In genomic region chr5:14108170-14108996, GRCh38 we compare ENCODE assay signal across 8 cellular contexts. TPM values are rescaled to one million over a fixed set of nuclear protein-coding genes. Genes with fewer than 3 reads are reported as not detected.
DNase-seq lines count a peak whose midpoint lies in the region; ATAC-seq, FAIRE-seq and TF ChIP-seq lines count a peak whose summit lies in the region.

No MANE protein-coding gene starts in this region.

- peaks cover 18 to 40% of the 10 kb centered on the region in 2 experiments for H3K4me1 ChIP-seq in HCT116 (ENCODE audit: control insufficient read depth in 1 of 2, insufficient read depth in 2 of 2, low read length in 2 of 2)
- H3K4me1 ChIP-seq in H1 (replicated peaks in 1 of 4; ENCODE audit: control insufficient read depth in 3 of 4, insufficient read depth in 4 of 4, low read length in 3 of 4): peaks cover 0 to 3% (median 1%) of the 10 kb centered on the region in 4 experiments; a peak in 3 of 7 replicates
- peaks cover 0 to 8% of the 10 kb centered on the region in 2 donors for H3K4me1 ChIP-seq in lung (ENCODE audit: control insufficient read depth in 2 of 2, insufficient read depth in 2 of 2, low read length in 2 of 2)
- peaks cover 0 to 7% of the 10 kb centered on the region in 2 donors for H3K4me1 ChIP-seq in thoracic aorta (ENCODE audit: control insufficient read depth in 1 of 2, low read depth in 2 of 2)

- H2BK5ac ChIP-seq in H1 (ENCODE audit: low read depth, low read length): no peak overlapping the region

- TF ChIP-seq CTCF in HCT116 (IDR thresholded peaks at IDR 0.05 in 2 of 3, conservative IDR thresholded peaks at IDR 0.05 in 1 of 3; ENCODE audit: borderline replicate concordance in 1 of 3, insufficient read depth in 1 of 3, low read depth in 2 of 3, low read length in 2 of 3) (peak; percentile 57 to 80 (median 73); a peak in 5 of 6 replicates), LNCAP (IDR thresholded peaks at IDR 0.05) (peak; percentile 49), H1 (IDR thresholded peaks at IDR 0.05; ENCODE audit: control extremely low read depth in 1 of 3, insufficient read depth in 1 of 3, low read depth in 1 of 3, low read length in 3 of 3) (peak; percentile 70 to 75 (median 72)), lung (IDR thresholded peaks at IDR 0.05; ENCODE audit: control extremely low read depth, extremely low read depth) (peak; percentile 69), thoracic aorta (IDR thresholded peaks at IDR 0.05) (peak; percentile 87)

- peak overlapping the region; percentile 49; the same call in 1 of the 2 replicates for H3K18ac ChIP-seq in H1 (ENCODE audit: extremely low read depth, low read length)

- H4K91ac ChIP-seq in H1 (replicated peaks; ENCODE audit: insufficient read length, low read length): no peak overlapping the region

- ATAC-seq in HCT116 (peak; percentile 85), lung (ENCODE audit: insufficient read depth, low FRiP score) (peak; percentile 86), thoracic aorta (ENCODE audit: insufficient number of reproducible peaks, low FRiP score, low read depth) (peak; percentile 88)

- H3K27me3 ChIP-seq in HCT116 (ENCODE audit: insufficient read depth, low read length) (no peaks in the 10 kb centered on the region), H1 (replicated peaks in 1 of 4; ENCODE audit: control insufficient read depth in 3 of 4, extremely low read depth in 1 of 4, insufficient read depth in 3 of 4, low read length in 3 of 4) (no peaks in the 10 kb centered on the region; a peak in 2 of 7 replicates), lung (ENCODE audit: control insufficient read depth, insufficient read depth) (no peaks in the 10 kb centered on the region), thoracic aorta (replicated peaks; ENCODE audit: insufficient read depth) (no peaks in the 10 kb centered on the region)

- TF ChIP-seq EP300 in H1 (IDR thresholded peaks at IDR 0.05; ENCODE audit: borderline replicate concordance in 1 of 2, low read depth in 2 of 2, low read length in 2 of 2): no peak

- H3K79me1 ChIP-seq in H1 (ENCODE audit: low read depth, low read length): no peaks in the 10 kb centered on the region

- H3K4me2 ChIP-seq in HCT116 (ENCODE audit: low read length): peak overlapping the region; percentile 47
- H3K4me2 ChIP-seq in H1 (ENCODE audit: insufficient read depth in 1 of 2, low read depth in 2 of 2, low read length in 2 of 2): peak overlapping the region; percentile 43 to 55

- H2BK12ac ChIP-seq in H1 (ENCODE audit: low read depth, low read length): peak overlapping the region; percentile 82; the same call in 1 of the 2 replicates

- no peak overlapping the region for H3K56ac ChIP-seq in H1 (replicated peaks; ENCODE audit: insufficient read length, low read depth, low read length)

- CTCF ChIA-PET in HCT116 (lab: Charles Lee): interaction anchor here (0.9 to 1.4 kb wide), 2 partner anchors 82 to 255 kb away, joined by 3 read pairs; no protein-coding TSS in a partner anchor
- CTCF ChIA-PET in H1 (lab: Charles Lee; ENCODE audit: partially characterized antibody): interaction anchor here (0.6 to 6.8 kb wide), 36 partner anchors 9 to 256 kb away, joined by 3 to 57 read pairs (median 4); partner anchors contain the start of gene TRIO

- H3K36me3 ChIP-seq in HCT116 (ENCODE audit: control insufficient read depth in 1 of 2, insufficient read depth in 2 of 2, low read length in 2 of 2) (no peaks in the 10 kb centered on the region), SK-N-MC (ENCODE audit: insufficient read depth, low read length) (no peaks in the 10 kb centered on the region), H1 (ENCODE audit: control insufficient read depth in 2 of 4, insufficient read depth in 4 of 4, low read length in 3 of 4) (no peaks in the 10 kb centered on the region), lung (ENCODE audit: control insufficient read depth in 2 of 2, insufficient read depth in 2 of 2, low read length in 2 of 2) (no peaks in the 10 kb centered on the region), thoracic aorta (no peaks in the 10 kb centered on the region)

- peak overlapping the region; percentile 75 for H2BK120ac ChIP-seq in H1 (replicated peaks; ENCODE audit: low read depth, low read length)

- H3K4me3 ChIP-seq in GM08714 (ENCODE audit: low read length) (peak overlapping the region; percentile 9; the same call in 1 of the 2 replicates), HCT116 (replicated peaks in 1 of 2; ENCODE audit: low read depth in 1 of 2, low read length in 2 of 2) (peak overlapping the region in 1 of 2 experiments; percentile 27; a peak in 2 of 4 replicates), SK-N-MC (peak overlapping the region; percentile 40), H1 (ENCODE audit: extremely low read depth in 1 of 4, insufficient read depth in 2 of 4, low read depth in 3 of 4, low read length in 4 of 4) (peak overlapping the region; percentile 18 to 53 (median 37); a peak in 7 of 8 replicates), lung (no peak overlapping the region), thoracic aorta (peak overlapping the region; percentile 63)

- intact Hi-C loops in HCT116 (cut with micrococcal nuclease): loop anchor here (1.0 to 10.0 kb wide), 4 partner anchors 121 to 536 kb away; no protein-coding TSS in a partner anchor

- RAD21 ChIA-PET in HCT116 (lab: Charles Lee; ENCODE audit: low non-redundant PET in 1 of 2, low total read pairs in 2 of 2, uncharacterized antibody in 2 of 2, unreplicated experiment in 2 of 2): interaction anchor here in 1 of 2 experiments (1.0 kb wide), 1 partner anchor 32 kb away, joined by 4 read pairs; no protein-coding TSS in a partner anchor

- TF ChIP-seq RAD21 in HCT116 (IDR thresholded peaks at IDR 0.05; ENCODE audit: low read depth) (peak; percentile 82), H1 (IDR thresholded peaks at IDR 0.05 in 1 of 2, conservative IDR thresholded peaks at IDR 0.05 in 1 of 2; ENCODE audit: low read depth in 2 of 2, low read length in 2 of 2) (peak; percentile 79 to 83)

- no peak overlapping the region for H2BK15ac ChIP-seq in H1 (ENCODE audit: low read length)

- peak; percentile 65 for FAIRE-seq in A204.1 (lab: Jason Lieb, UNC)
- peak; percentile 77 for FAIRE-seq in H1 (lab: Jason Lieb, UNC)

- no peak for TF ChIP-seq POLR2A in HCT116 (IDR thresholded peaks at IDR 0.05; ENCODE audit: borderline replicate concordance, extremely low read depth, insufficient read depth, insufficient read length)
- no peak; a peak in 1 of 3 replicates for TF ChIP-seq POLR2A in H1 (IDR thresholded peaks at IDR 0.05; ENCODE audit: control extremely low read depth in 1 of 2, low read depth in 2 of 2, low read length in 2 of 2)

- H4K5ac ChIP-seq in H1 (ENCODE audit: insufficient read length, low read depth, low read length): no peak overlapping the region

- H3K4ac ChIP-seq in H1 (replicated peaks; ENCODE audit: insufficient read length, low read depth, low read length): no peak overlapping the region

- H3K23ac ChIP-seq in H1 (ENCODE audit: insufficient read length): no peak overlapping the region

- no peak overlapping the region for H2AK5ac ChIP-seq in H1 (ENCODE audit: low read depth, low read length)

- no peak overlapping the region; the same call in 1 of the 2 replicates for H4K8ac ChIP-seq in H1 (ENCODE audit: extremely low read depth, insufficient read depth, low read length)

- DNase-seq in HCT116 (ENCODE audit: low read depth, low spot score) (peak; percentile 71), SK-N-MC (ENCODE audit: low read depth, low spot score) (peak; percentile 40), H1 (ENCODE audit: low read depth in 1 of 2, low spot score in 2 of 2) (peak; percentile 62 to 65), lung (ENCODE audit: low spot score) (peak; percentile 53), thoracic aorta (ENCODE audit: low spot score) (peak; percentile 19)

- peak overlapping the region; percentile 100 for H2AFZ ChIP-seq in HCT116 (ENCODE audit: low read depth, low read length, poor library complexity, severe bottlenecking)
- peak overlapping the region; percentile 83 for H2AFZ ChIP-seq in H1 (ENCODE audit: low read length)

- no peak overlapping the region for H3K27ac ChIP-seq in HCT116 (ENCODE audit: low read depth, low read length)
- H3K27ac ChIP-seq in SK-N-MC: no peak overlapping the region
- H3K27ac ChIP-seq in H1 (ENCODE audit: low read depth, low read length): no peak overlapping the region
- no peak overlapping the region for H3K27ac ChIP-seq in lung (ENCODE audit: low read depth in 1 of 2, low read length in 1 of 2)
- H3K27ac ChIP-seq in thoracic aorta: peak overlapping the region in 1 of 2 donors; percentile 8

- H3K9me3 ChIP-seq in HCT116 (ENCODE audit: control insufficient read depth in 1 of 2, insufficient read depth in 1 of 2, low read depth in 1 of 2, low read length in 2 of 2): no peaks in the 10 kb centered on the region
- no peaks in the 10 kb centered on the region for H3K9me3 ChIP-seq in SK-N-MC (ENCODE audit: low read depth, low read length)
- no peaks in the 10 kb centered on the region for H3K9me3 ChIP-seq in H1 (ENCODE audit: insufficient read depth in 2 of 2, low read depth in 1 of 2, low read length in 1 of 2)
- H3K9me3 ChIP-seq in lung (ENCODE audit: control insufficient read depth in 2 of 2, insufficient read depth in 1 of 2, low read length in 1 of 2): no peaks in the 10 kb centered on the region
- no peaks in the 10 kb centered on the region for H3K9me3 ChIP-seq in thoracic aorta

- WGBS in H1 (ENCODE audit: extremely low coverage in 1 of 2, insufficient coverage in 1 of 2, insufficient read length in 1 of 2, insufficient replicate concordance in 2 of 2, low coverage in 1 of 2, low lambda C conversion rate in 2 of 2, missing lambda C conversion rate in 1 of 2), 2 experiments: 22% methylated on average over 18 of the region's 21 CpGs; no CpG with 5 or more reads in 1 of the 2 experiments
- WGBS in lung, 2 donors: 25 to 26% methylated on average over 21 of the region's 21 CpGs

- no peaks in the 10 kb centered on the region for H3K23me2 ChIP-seq in H1 (ENCODE audit: low read depth, low read length)

- H2BK20ac ChIP-seq in H1 (ENCODE audit: low read length): peak overlapping the region; percentile 48; the same call in 1 of the 2 replicates

- H3K79me2 ChIP-seq in HCT116 (ENCODE audit: insufficient read depth, low read length) (no peaks in the 10 kb centered on the region), H1 (ENCODE audit: control insufficient read depth in 1 of 2, insufficient read depth in 2 of 2, low read length in 2 of 2) (no peaks in the 10 kb centered on the region)

- POLR2A ChIA-PET in HCT116 (lab: Charles Lee) (interaction anchor here (0.5 kb wide), 1 partner anchor 29 kb away, joined by 3 read pairs; no protein-coding TSS in a partner anchor), H1 (lab: Charles Lee; ENCODE audit: partially characterized antibody) (interaction anchor here (0.8 to 1.0 kb wide), 2 partner anchors 9 to 73 kb away, joined by 3 to 4 read pairs; no protein-coding TSS in a partner anchor)

- H3K9ac ChIP-seq in HCT116 (ENCODE audit: low read length) (no peak overlapping the region; the same call in 1 of the 2 replicates), SK-N-MC (ENCODE audit: insufficient read length) (no peak overlapping the region), H1 (replicated peaks in 1 of 4; ENCODE audit: extremely low read depth in 1 of 4, low read depth in 3 of 4, low read length in 3 of 4) (peak overlapping the region in 3 of 4 experiments; percentile 2 to 35 (median 9); a peak in 3 of 7 replicates)

- BruUV-seq in HCT116 (replicated peaks; lab: Mats Ljungman, UMichigan): no TSS peak

- no peaks in the 10 kb centered on the region for H4K20me1 ChIP-seq in HCT116 (ENCODE audit: insufficient read depth)
- H4K20me1 ChIP-seq in H1 (replicated peaks in 1 of 2; ENCODE audit: control insufficient read depth in 1 of 2, insufficient read depth in 2 of 2, low read length in 2 of 2): no peaks in the 10 kb centered on the region

- H3K14ac ChIP-seq in H1 (ENCODE audit: insufficient read length): no peak overlapping the region

- peaks cover 2% of the 10 kb centered on the region; the same call in 1 of the 2 replicates for H3K9me2 ChIP-seq in HCT116 (ENCODE audit: insufficient read depth)

RNA-seq across cellular contexts. Expression of gene TRIO, which starts 34.8 kb away (rescaled TPM):
- total RNA-seq in HCT116 (2021; ENCODE audit: unreplicated experiment) (68.4 TPM), lung (100 to 1,000 TPM; 165 to 243 TPM), thoracic aorta (100 to 1,000 TPM; 219 to 300 TPM)
- polyA plus RNA-seq in HCT116 (2012): 31.0 and 40.5 TPM in 2 replicates
- 69.1 and 70.4 TPM in 2 replicates for total RNA-seq in H1 (2021; fragmentation: NEBNext Ultra II Directional; extraction: Animal tissue kit (Norgen Biotek cat#: 25700))
- polyA plus RNA-seq in H1 (2011; rRNA removed) (35.1 and 39.5 TPM in 2 replicates), lung (10 to 100 TPM; 23.8 to 55.3 TPM)
- 41.2 TPM for polyA plus RNA-seq in H1 (2011; cell fraction: cytosol; rRNA removed)
- polyA plus RNA-seq in H1 (2011; cell fraction: nucleus; rRNA removed): 199 TPM
- polyA plus RNA-seq in H1 (2012, experiment 1 of 2): 39.2 to 59.2 TPM (median 43.1 TPM) in 4 replicates
- polyA plus RNA-seq in H1 (2012, experiment 2 of 2): 4.4 TPM
- polyA plus RNA-seq in H1 (2013, experiment 1 of 2): 15.5 TPM
- 15.1 TPM for polyA plus RNA-seq in H1 (2013, experiment 2 of 2)
- polyA minus RNA-seq in H1 (2011; rRNA and poly(A)+ RNA removed): 338 and 362 TPM in 2 replicates
- 58.9 TPM for polyA minus RNA-seq in H1 (2011; cell fraction: cytosol; rRNA and poly(A)+ RNA removed)
- polyA minus RNA-seq in H1 (2011; cell fraction: nucleus; rRNA and poly(A)+ RNA removed): 347 TPM

Comparison
In these comparisons a context has a peak if more than half of its experiments do, and no peak if none do; other contexts are left out.
1. DNase-seq: peak in every context shown above with its lines; median percentile 71 in HCT116; 64 in H1; 53 in lung; 40 in SK-N-MC; 19 in thoracic aorta.
2. H3K9ac ChIP-seq: peak in H1 (3 of 4); none in HCT116 (single experiment) and SK-N-MC (single experiment).
3. Peak in every context shown above with its lines, with median percentiles within 50 percentile points of each other: ATAC-seq and CTCF ChIP-seq.